In the genomic region with DNA sequence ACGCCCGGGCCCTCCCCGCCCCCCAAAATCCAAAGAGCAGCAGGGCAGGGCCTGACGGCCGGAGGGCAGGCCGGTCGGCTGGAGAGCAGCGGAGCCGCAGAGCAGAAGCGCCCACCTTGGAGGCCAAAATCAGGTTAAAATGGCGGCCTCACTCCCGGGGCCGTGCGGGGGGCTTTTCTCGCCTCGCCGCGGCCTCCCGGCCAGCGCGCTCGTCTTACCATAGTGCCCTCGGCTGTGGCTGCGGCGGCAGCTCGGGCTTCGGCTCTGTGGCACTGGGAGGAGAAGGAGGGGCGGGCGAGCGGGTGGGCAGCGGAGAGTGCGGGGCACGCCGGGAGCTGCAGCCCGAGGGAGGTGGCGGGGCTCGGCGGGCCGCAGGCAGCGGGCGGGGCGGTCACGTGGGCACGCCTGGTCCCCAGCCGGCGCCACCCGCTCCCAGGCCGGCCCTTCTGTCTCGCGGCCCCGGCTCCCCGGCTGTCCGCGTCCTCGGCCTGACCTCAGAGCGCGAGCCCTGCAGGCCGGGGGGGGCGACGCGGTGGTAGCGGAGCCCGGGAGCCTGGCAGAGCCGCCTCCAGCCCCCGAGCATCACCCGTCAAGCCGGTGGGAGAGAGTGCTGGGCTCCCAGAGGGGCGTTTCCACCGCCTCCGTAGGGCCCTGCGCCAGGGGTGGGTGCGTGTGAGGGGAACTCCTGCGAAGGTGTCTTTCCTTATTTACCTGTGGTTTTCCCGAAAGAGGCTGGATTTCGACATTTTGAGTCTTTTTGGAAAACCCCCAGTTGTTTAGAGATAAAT, we compare ENCODE assay signal across 8 cellular contexts. TPM values are rescaled to one million over a fixed set of nuclear protein-coding genes. Genes with fewer than 3 reads are reported as not detected.
DNase-seq lines count a peak whose midpoint lies in the region; ATAC-seq and TF ChIP-seq lines count a peak whose summit lies in the region.

A gene (minus strand): TSS at position 274 of the 788 bp plus-strand sequence. CDS start 53 bp downstream, at position 221.

- H3K79me1 ChIP-seq in IMR-90 (ENCODE audit: low read depth in 1 of 2, low read length in 2 of 2), result peaks cover 6 to 22% of the 10 kb centered on the region in 2 experiments

- H4K20me1 ChIP-seq in IMR-90 (ENCODE audit: insufficient read depth, low read length) (0 out of 2 replicates have a peak, but pooled peaks cover 7% of the 10 kb centered on the region), PC-3 (ENCODE audit: low read length) (peaks cover 5% of the 10 kb centered on the region; the same call in 1 of the 2 replicates)

- CTCF ChIA-PET in IMR-90 (lab: Yijun Ruan, JAX) (interaction anchor here (0.7 to 1.0 kb wide), 2 partner anchors 9 to 19 kb away, joined by 3 read pairs; no protein-coding TSS in a partner anchor), PC-3 (lab: Charles Lee) (interaction anchor here (1.2 kb wide), 1 partner anchor 9 kb away, joined by 4 read pairs; no protein-coding TSS in a partner anchor)

- peaks cover 6 to 13% of the 10 kb centered on the region in 2 donors for H3K36me3 Mint-ChIP-seq in activated T-cell treated with anti-CD3 and anti-CD28 coated beads, Interleukin-2, amount 50 U/mL, for 72 hours (ENCODE audit: insufficient read depth in 2 of 2)

- H4K91ac ChIP-seq in IMR-90 (ENCODE audit: insufficient read depth, low read depth, low read length), result peak within 1 kb of the TSS; percentile 84

- BruUV-seq in IMR-90 (replicated peaks; lab: Mats Ljungman, UMichigan), result no TSS peak
- no TSS peak for BruUV-seq in PC-3 (replicated peaks; lab: Mats Ljungman, UMichigan)

- H3K4me3 Mint-ChIP-seq in activated T-cell treated with anti-CD3 and anti-CD28 coated beads, Interleukin-2, amount 50 U/mL, for 72 hours, result peak within 1 kb of the TSS; percentile 85 to 92

- TF ChIP-seq EP300 in esophagus muscularis mucosa (IDR thresholded peaks at IDR 0.05), result no peak

- H2AK5ac ChIP-seq in IMR-90 (ENCODE audit: low read depth, low read length), result peak within 1 kb of the TSS; percentile 90

- peak within 1 kb of the TSS; percentile 44 for H2BK20ac ChIP-seq in IMR-90 (ENCODE audit: low read depth, low read length)

- peak within 1 kb of the TSS; percentile 86 for H4K5ac ChIP-seq in IMR-90 (ENCODE audit: low read depth, low read length)

- POLR2A ChIA-PET in IMR-90 (lab: Charles Lee; ENCODE audit: unreplicated experiment) (interaction anchor here (0.6 to 1.0 kb wide), 2 partner anchors 52 to 76 kb away, joined by 3 to 4 read pairs; no protein-coding TSS in a partner anchor), PC-3 (lab: Charles Lee; ENCODE audit: unreplicated experiment) (interaction anchor here (0.6 to 2.2 kb wide), 2 partner anchors 15 to 445 kb away, joined by 6 to 17 read pairs; no protein-coding TSS in a partner anchor)

- no peaks in the 10 kb centered on the region for H3F3A ChIP-seq in PC-3 (ENCODE audit: low read length, unreplicated experiment)

- H3K9me3 Mint-ChIP-seq in activated T-cell treated with anti-CD3 and anti-CD28 coated beads, Interleukin-2, amount 50 U/mL, for 72 hours, result no peaks in the 10 kb centered on the region

- peak within 1 kb of the TSS; percentile 99 for H2AK9ac ChIP-seq in IMR-90 (replicated peaks; ENCODE audit: low read depth, low read length, poor library complexity)

- peak within 1 kb of the TSS; percentile 100 for H3K9ac ChIP-seq in IMR-90 (ENCODE audit: low read depth, low read length)
- H3K9ac ChIP-seq in PC-3 (ENCODE audit: low read length), result peak within 1 kb of the TSS; percentile 84

- peak within 1 kb of the TSS; percentile 97 for H3K27ac ChIP-seq in IMR-90 (ENCODE audit: insufficient read depth, low read length)
- peak within 1 kb of the TSS; percentile 51 for H3K27ac ChIP-seq in PC-3 (ENCODE audit: low read length)
- H3K27ac ChIP-seq in esophagus muscularis mucosa (replicated peaks in 1 of 4), result peak within 1 kb of the TSS; percentile 98 to 100 (median 98)

- 2% methylated on average over 24 of the region's 75 CpGs; no CpG with 5 or more reads in 1 of the 2 experiments for WGBS in IMR-90 (ENCODE audit: extremely low coverage in 2 of 2, insufficient read length in 1 of 2), 2 experiments
- WGBS in esophagus muscularis mucosa, result 0% methylated on average over 8 of the region's 75 CpGs

- H3K27me3 ChIP-seq in IMR-90 (ENCODE audit: control insufficient read depth, insufficient read depth, low read length) (no peaks in the 10 kb centered on the region), PC-3 (ENCODE audit: low read length) (no peaks in the 10 kb centered on the region), esophagus muscularis mucosa (no peaks in the 10 kb centered on the region)

- H2BK5ac ChIP-seq in IMR-90 (ENCODE audit: low read depth, low read length, poor library complexity, severe bottlenecking), result peak within 1 kb of the TSS; percentile 95

- H2AFZ ChIP-seq in IMR-90 (replicated peaks; ENCODE audit: low read length, poor library complexity) (peak within 1 kb of the TSS; percentile 91), PC-3 (ENCODE audit: low read length) (peak within 1 kb of the TSS; percentile 84)

- peak within 1 kb of the TSS; percentile 18 to 93 for H4K8ac ChIP-seq in IMR-90 (ENCODE audit: low read depth in 2 of 2, low read length in 2 of 2)

- intact Hi-C loops in IMR-90 (cut with micrococcal nuclease), result no loop called here
- intact Hi-C loops in PC-3 (cut with micrococcal nuclease), result no loop called here
- intact Hi-C loops in esophagus muscularis mucosa (cut with DNase I), result loop anchor here (10.0 kb wide), 1 partner anchor 160 kb away; a partner anchor contains a TSS

- peak within 1 kb of the TSS; percentile 88 for H2BK120ac ChIP-seq in IMR-90 (ENCODE audit: low read depth, low read length)

- H3K14ac ChIP-seq in IMR-90 (replicated peaks; ENCODE audit: low read depth, low read length), result peak within 1 kb of the TSS; percentile 98

- H3K23ac ChIP-seq in IMR-90 (ENCODE audit: low read depth, low read length), result peak within 1 kb of the TSS; percentile 98

- peaks cover 36% of the 10 kb centered on the region for H3K79me2 ChIP-seq in PC-3 (ENCODE audit: low read length)

- no peaks in the 10 kb centered on the region; the same call in none of the 2 replicates for H3K9me1 ChIP-seq in IMR-90 (ENCODE audit: insufficient read depth, low read length)

- H3K4me1 Mint-ChIP-seq in activated T-cell treated with anti-CD3 and anti-CD28 coated beads, Interleukin-2, amount 50 U/mL, for 72 hours (ENCODE audit: low read depth), result peaks cover 19% of the 10 kb centered on the region

- H3K9me3 ChIP-seq in IMR-90 (ENCODE audit: control insufficient read depth, insufficient read depth, low read length) (no peaks in the 10 kb centered on the region), PC-3 (ENCODE audit: low read length) (no peaks in the 10 kb centered on the region), esophagus muscularis mucosa (no peaks in the 10 kb centered on the region)

- H3K4me1 ChIP-seq in IMR-90 (ENCODE audit: control insufficient read depth, insufficient read depth, low read length), result peaks cover 6% of the 10 kb centered on the region
- peaks cover 33% of the 10 kb centered on the region for H3K4me1 ChIP-seq in PC-3 (ENCODE audit: insufficient read depth, low read length)
- H3K4me1 ChIP-seq in esophagus muscularis mucosa, result peaks cover 17 to 46% (median 45%) of the 10 kb centered on the region in 4 donors

- H3K4me2 ChIP-seq in IMR-90 (ENCODE audit: low read depth, low read length), result peak within 1 kb of the TSS; percentile 97
- H3K4me2 ChIP-seq in PC-3 (ENCODE audit: low read length), result peak within 1 kb of the TSS; percentile 78

- TF ChIP-seq CTCF in IMR-90 (conservative IDR thresholded peaks at IDR 0.05; ENCODE audit: low read depth, low read length), result no peak
- no peak for TF ChIP-seq CTCF in PC-3 (conservative IDR thresholded peaks at IDR 0.05; ENCODE audit: low read depth, low read length)
- no peak for TF ChIP-seq CTCF in esophagus muscularis mucosa (IDR thresholded peaks at IDR 0.05)

- DNase-seq in DMS114 treated with DMSO at 0.1 percent for 48 hours (lab: John Stamatoyannopoulos, UW; ENCODE audit: unreplicated experiment) (peak; percentile 77), IMR-90 (peak; percentile 52), PC-3 (peak; percentile 75), esophagus muscularis mucosa (ENCODE audit: extremely low spot score) (peak; percentile 94), myocyte (ENCODE audit: low read depth) (peak; percentile 92)
- peak; percentile 79 to 80 for DNase-seq in activated T-cell treated with anti-CD3 and anti-CD28 coated beads, Interleukin-2, amount 50 U/mL, for 72 hours
- DNase-seq in stimulated activated CD8-positive, alpha-beta memory T cell treated with anti-CD3 and anti-CD28 coated beads, Interleukin-7, amount 100 ng/mL, for 4 hours (ENCODE audit: low read depth in 2 of 2), result peak; percentile 65 to 70

- peak; percentile 68 for TF ChIP-seq POLR2A in IMR-90 (IDR thresholded peaks at IDR 0.05; ENCODE audit: low read depth, low read length)
- TF ChIP-seq POLR2A in esophagus muscularis mucosa (IDR thresholded peaks at IDR 0.05; ENCODE audit: low read depth), result peak; percentile 88

- H3K4me3 ChIP-seq in IMR-90 (ENCODE audit: insufficient read depth, low read depth, low read length) (peak within 1 kb of the TSS; percentile 77), PC-3 (ENCODE audit: low read length) (peak within 1 kb of the TSS; percentile 89), esophagus muscularis mucosa (peak within 1 kb of the TSS; percentile 79 to 95 (median 86))

- dilution Hi-C loops in IMR-90 (cut with HindIII; ENCODE audit: low sequenced_read_pairs, unreplicated experiment), result no loop called here

- peak; percentile 78 for ATAC-seq in GM21526 (IDR thresholded peaks at IDR 0.05; ENCODE audit: low FRiP score, unreplicated experiment)
- peak; percentile 82 for ATAC-seq in IMR-90 (ENCODE audit: low read depth)
- peak; percentile 89 for ATAC-seq in PC-3
- ATAC-seq in activated T-cell treated with anti-CD3 and anti-CD28 coated beads, Interleukin-2, amount 50 U/mL, for 72 hours (replicated peaks in 1 of 2), result peak; percentile 94 to 96

- peak within 1 kb of the TSS; percentile 88 for H3K4ac ChIP-seq in IMR-90 (ENCODE audit: low read depth, low read length)

- peak within 1 kb of the TSS; percentile 88 for H3K18ac ChIP-seq in IMR-90 (ENCODE audit: low read depth, low read length)

- H3K27ac Mint-ChIP-seq in activated T-cell treated with anti-CD3 and anti-CD28 coated beads, Interleukin-2, amount 50 U/mL, for 72 hours, result peak within 1 kb of the TSS; percentile 90

- H3K56ac ChIP-seq in IMR-90 (ENCODE audit: extremely low read depth, insufficient read depth, low read length), result peak within 1 kb of the TSS; percentile 98

- H3K27me3 Mint-ChIP-seq in activated T-cell treated with anti-CD3 and anti-CD28 coated beads, Interleukin-2, amount 50 U/mL, for 72 hours (ENCODE audit: low read depth), result no peaks in the 10 kb centered on the region

- H3K36me3 ChIP-seq in IMR-90 (ENCODE audit: control insufficient read depth, insufficient read depth, low read length) (peaks cover 5% of the 10 kb centered on the region; the same call in 1 of the 2 replicates), PC-3 (ENCODE audit: low read depth, low read length) (peaks cover 8% of the 10 kb centered on the region; the same call in 1 of the 2 replicates), esophagus muscularis mucosa (peaks cover 0 to 12% (median 5%) of the 10 kb centered on the region in 4 donors)

- H2BK15ac ChIP-seq in IMR-90 (ENCODE audit: low read depth, low read length), result peak within 1 kb of the TSS; percentile 77

- no peak for TF ChIP-seq RAD21 in IMR-90 (IDR thresholded peaks at IDR 0.05; ENCODE audit: low read length)

- H3K9me2 ChIP-seq in PC-3 (replicated peaks; ENCODE audit: low read length), result no peaks in the 10 kb centered on the region

- in situ Hi-C loops in IMR-90 (cut with MboI; ENCODE audit: low sequenced_read_pairs), result no loop called here

RNA-seq across cellular contexts. Expression of the gene that starts here (rescaled TPM):
- total RNA-seq in IMR-90 (2012; rRNA removed) (151 and 187 TPM in 2 replicates), PC-3 (2014; rRNA removed) (88.4 and 98.0 TPM in 2 replicates), esophagus muscularis mucosa (100 to 1,000 TPM; 247 to 265 (median 257) TPM), myocyte (623 and 628 TPM in 2 replicates)
- 75.1 and 106 TPM in 2 replicates for polyA plus RNA-seq in IMR-90 (2012; rRNA removed)
- 12.7 and 19.1 TPM in 2 replicates for polyA plus RNA-seq in IMR-90 (2012; cell fraction: cytosol; rRNA removed)
- polyA plus RNA-seq in IMR-90 (2012; cell fraction: nucleus; rRNA removed; ENCODE audit: low replicate concordance), result 2.4 and 28.7 TPM in 2 replicates
- total RNA-seq in activated T-cell treated with anti-CD3 and anti-CD28 coated beads, Interleukin-2, amount 50 U/mL, for 72 hours, result 10 to 100 TPM in 1 of 2 donors, 1 to 10 TPM in 1; 8.2 to 12.5 TPM
- 153 TPM for polyA plus RNA-seq in myocyte (2012)

Comparison
In these comparisons a context has a peak if more than half of its experiments do, and no peak if none do; other contexts are left out.
1. Peak in every context shown above with its lines: DNase-seq, ATAC-seq, H3K4me3 ChIP-seq and H3K27ac ChIP-seq.